ENCODE assay signal across 8 cellular contexts in the genomic region with DNA sequence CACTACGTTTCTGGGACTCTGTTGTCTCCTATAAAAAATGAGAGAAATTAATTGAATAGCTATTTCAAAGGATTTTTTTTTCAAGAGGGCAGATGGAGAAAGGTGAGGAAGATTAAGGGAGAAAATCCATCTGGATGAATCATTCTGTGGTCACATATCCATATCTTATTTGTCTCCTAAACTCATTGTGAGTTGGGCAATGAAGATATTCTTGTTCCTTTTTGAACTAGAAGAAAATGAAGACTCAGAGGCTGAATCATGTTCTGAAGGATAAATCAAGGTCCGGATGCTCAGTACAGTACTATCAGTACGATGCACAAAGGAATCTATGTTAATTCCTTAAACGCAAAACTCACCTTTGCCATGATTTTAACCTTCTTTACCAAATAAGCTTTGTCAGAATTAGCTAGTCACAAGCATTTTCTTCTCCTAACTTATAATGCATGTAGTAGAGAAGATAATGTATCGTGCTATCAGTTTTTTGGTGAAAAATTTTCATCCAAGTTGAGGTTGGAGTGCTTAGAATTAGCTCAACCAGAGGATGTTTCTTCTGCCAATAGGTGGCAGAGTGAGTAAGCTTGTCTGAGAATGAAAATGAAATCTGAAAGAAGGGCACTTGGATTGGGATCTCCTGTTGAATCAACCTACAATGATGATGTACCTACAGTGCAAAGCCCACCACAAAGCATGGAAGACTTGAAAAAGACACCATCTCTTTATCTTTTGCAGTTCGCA.
DNase-seq lines count a peak whose midpoint lies in the region; ATAC-seq and TF ChIP-seq lines count a peak whose summit lies in the region.

No MANE protein-coding gene starts in this region.

- H3K36me3 ChIP-seq in right atrium auricular region, result no peaks in the 10 kb centered on the region
- no peaks in the 10 kb centered on the region for H3K36me3 ChIP-seq in NT2/D1 (ENCODE audit: insufficient read depth, insufficient read length, low read length)

- DNase-seq in right atrium auricular region (ENCODE audit: low spot score) (no peak), right cardiac atrium (no peak), NT2/D1 (ENCODE audit: low read depth, low spot score) (peak; percentile 2), fibroblast of peridontal ligament (ENCODE audit: extremely low read depth) (peak; percentile 75), occipital lobe (lab: John Stamatoyannopoulos, UW) (no peak)

- H3K27ac ChIP-seq in right atrium auricular region (no peak overlapping the region), right cardiac atrium (ENCODE audit: low read length) (no peak overlapping the region)

- H3K27me3 ChIP-seq in right atrium auricular region, result no peaks in the 10 kb centered on the region
- H3K27me3 ChIP-seq in right cardiac atrium (ENCODE audit: control insufficient read depth, insufficient read depth), result no peaks in the 10 kb centered on the region
- H3K27me3 ChIP-seq in NT2/D1 (ENCODE audit: insufficient read depth, insufficient read length), result no peaks in the 10 kb centered on the region

- ATAC-seq in right cardiac atrium, result no peak
- ATAC-seq in HG02642 (IDR thresholded peaks at IDR 0.05; ENCODE audit: poor library complexity, unreplicated experiment), result no peak
- ATAC-seq in GM18505 (IDR thresholded peaks at IDR 0.05; ENCODE audit: unreplicated experiment), result no peak
- no peak for ATAC-seq in HG02588 (IDR thresholded peaks at IDR 0.05; ENCODE audit: unreplicated experiment)

- no peak overlapping the region for H3K4me3 ChIP-seq in right atrium auricular region
- no peak overlapping the region for H3K4me3 ChIP-seq in right cardiac atrium (ENCODE audit: low read length)
- no peak overlapping the region for H3K4me3 ChIP-seq in NT2/D1 (ENCODE audit: insufficient read length, low read depth)

- TF ChIP-seq POLR2A in GM18505 (IDR thresholded peaks at IDR 0.05; ENCODE audit: borderline replicate concordance, extremely low read depth, insufficient read depth, insufficient read length), result no peak

- no peaks in the 10 kb centered on the region for H3K4me1 ChIP-seq in right atrium auricular region
- H3K4me1 ChIP-seq in right cardiac atrium (ENCODE audit: control insufficient read depth, insufficient read depth, low read length), result no peaks in the 10 kb centered on the region
- H3K4me1 ChIP-seq in NT2/D1 (ENCODE audit: insufficient read depth, insufficient read length), result no peaks in the 10 kb centered on the region

- intact Hi-C loops in right cardiac atrium (cut with DNase I), result loop anchor here in 2 of 4 donors (10.0 kb wide), 2 partner anchors 193 to 353 kb away; no protein-coding TSS in a partner anchor

- WGBS in right cardiac atrium, result 64% methylated on average over 6 of the region's 6 CpGs

- no peak overlapping the region for H3K9ac ChIP-seq in NT2/D1 (ENCODE audit: insufficient read length, low read depth)

- H3K9me3 ChIP-seq in right atrium auricular region, result no peaks in the 10 kb centered on the region
- H3K9me3 ChIP-seq in right cardiac atrium (ENCODE audit: control insufficient read depth, low read length), result no peaks in the 10 kb centered on the region
- H3K9me3 ChIP-seq in NT2/D1 (ENCODE audit: insufficient read depth, low read length), result no peaks in the 10 kb centered on the region

- TF ChIP-seq CTCF in right atrium auricular region (IDR thresholded peaks at IDR 0.05), result peak; percentile 18 to 60

Comparison
In these comparisons a context has a peak if more than half of its experiments do, and no peak if none do; other contexts are left out.
1. DNase-seq: peak in NT2/D1 (single experiment) and fibroblast of peridontal ligament (single experiment); none in right atrium auricular region (single experiment), right cardiac atrium (0 of 3) and occipital lobe (single experiment).